Comparison of ENCODE assay signal across 10 cellular contexts in the genomic region with DNA sequence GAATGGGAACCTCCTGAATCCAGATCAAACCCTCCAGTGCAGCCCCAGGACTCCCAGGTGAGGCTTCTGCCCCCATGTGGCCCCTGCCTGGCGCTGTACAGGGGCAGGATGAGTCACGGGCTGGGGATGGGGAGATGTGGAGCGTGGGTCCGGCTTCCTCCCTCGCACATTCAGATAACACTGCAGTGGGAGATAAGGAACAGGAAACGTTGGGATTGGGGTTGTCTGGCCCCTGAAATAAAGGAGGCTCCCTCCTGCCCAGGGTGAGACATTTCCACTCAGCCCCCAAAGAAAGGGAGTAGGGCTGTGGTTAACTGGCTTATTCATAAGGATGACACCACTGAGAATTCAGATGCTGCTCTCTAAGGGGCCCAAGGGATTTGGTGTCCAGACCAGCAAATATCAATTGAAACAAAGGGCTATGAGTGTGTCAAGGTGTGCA. TPM values are rescaled to one million over a fixed set of nuclear protein-coding genes. Genes with fewer than 3 reads are reported as not detected.
DNase-seq lines count a peak whose midpoint lies in the region; ATAC-seq and TF ChIP-seq lines count a peak whose summit lies in the region.
"Had no signal": no experiment of that assay in that cellular context is flagged by ENCODE, and none has a peak within 500 bp of the region (broad histone marks: within the 10 kb centered on the region; RNA-seq: fewer than 3 reads in every experiment).

No MANE protein-coding gene starts in this region.

- H4K8ac ChIP-seq in neuronal stem cell (ENCODE audit: low read depth, low read length) = no peak overlapping the region

- peak overlapping the region in 4 of 5 experiments; percentile 22 to 87 (median 49) for H3K27ac Mint-ChIP-seq in brain
- no peak overlapping the region for H3K27ac Mint-ChIP-seq in activated naive CD4-positive, alpha-beta T cell treated with anti-CD3 and anti-CD28 coated beads, Interleukin-2, amount 10 ng/mL, durations not matched to agents 7 days and 5 days

- no peak overlapping the region for H3K14ac ChIP-seq in neuronal stem cell (ENCODE audit: low read length)

- H3K18ac ChIP-seq in neuronal stem cell (ENCODE audit: low read length) = no peak overlapping the region

- H3K4me1 ChIP-seq in neuronal stem cell (ENCODE audit: control insufficient read depth in 2 of 2, insufficient read depth in 1 of 2, low read depth in 1 of 2, low read length in 2 of 2) = peaks cover 7 to 8% of the 10 kb centered on the region in 2 donors
- H3K4me1 ChIP-seq: psoas muscle had no signal

- peak; percentile 72 for ATAC-seq in HG03432 (IDR thresholded peaks at IDR 0.05; ENCODE audit: unreplicated experiment)
- ATAC-seq in GM21825 (IDR thresholded peaks at IDR 0.05; ENCODE audit: unreplicated experiment) = no peak
- ATAC-seq: psoas muscle had no signal

- no peak overlapping the region for H3K23ac ChIP-seq in neuronal stem cell (ENCODE audit: low read depth, low read length, poor library complexity)

- no peak overlapping the region for H2BK15ac ChIP-seq in neuronal stem cell (ENCODE audit: low read length)

- H2AFZ ChIP-seq in neuronal stem cell (ENCODE audit: low read length) = no peak overlapping the region

- H2BK12ac ChIP-seq in neuronal stem cell (ENCODE audit: low read length) = no peak overlapping the region

- no peaks in the 10 kb centered on the region for H3K27me3 Mint-ChIP-seq in brain
- H3K27me3 Mint-ChIP-seq in activated naive CD4-positive, alpha-beta T cell treated with anti-CD3 and anti-CD28 coated beads, Interleukin-2, amount 10 ng/mL, durations not matched to agents 7 days and 5 days = peaks cover 21% of the 10 kb centered on the region

- no peaks in the 10 kb centered on the region for H3K9me3 Mint-ChIP-seq in brain
- H3K9me3 Mint-ChIP-seq in activated naive CD4-positive, alpha-beta T cell treated with anti-CD3 and anti-CD28 coated beads, Interleukin-2, amount 10 ng/mL, durations not matched to agents 7 days and 5 days = no peaks in the 10 kb centered on the region

- peaks cover 33 to 65% of the 10 kb centered on the region in 2 donors for H3K36me3 ChIP-seq in neuronal stem cell (replicated peaks in 1 of 2; ENCODE audit: control insufficient read depth in 2 of 2, insufficient read depth in 2 of 2, low read length in 2 of 2)

- CTCF ChIA-PET in activated naive CD4-positive, alpha-beta T cell treated with anti-CD3 and anti-CD28 coated beads, Interleukin-2, amount 10 ng/mL, durations not matched to agents 7 days and 5 days (lab: Charles Lee) = interaction anchor here (0.9 to 12.7 kb wide), 4 partner anchors 43 to 554 kb away, joined by 3 to 320 read pairs (median 20); no protein-coding TSS in a partner anchor

- no peak overlapping the region for H4K91ac ChIP-seq in neuronal stem cell (ENCODE audit: low read depth, low read length, poor library complexity)

- H3K79me1 ChIP-seq in neuronal stem cell (ENCODE audit: low read depth, low read length) = peaks cover 4% of the 10 kb centered on the region

- DNase-seq in GDM1 (lab: John Stamatoyannopoulos, UW) (peak; percentile 43), neuronal stem cell (ENCODE audit: low spot score) (no peak), DMS153 (lab: John Stamatoyannopoulos, UW) (no peak), NCI-H510A (lab: John Stamatoyannopoulos, UW) (no peak)
- no peak for DNase-seq in activated naive CD4-positive, alpha-beta T cell treated with anti-CD3 and anti-CD28 coated beads, Interleukin-2, amount 10 ng/mL, durations not matched to agents 7 days and 5 days
- DNase-seq: hippocampal formation, psoas muscle had no signal

- H3K9ac ChIP-seq in neuronal stem cell (ENCODE audit: low read depth, low read length, poor library complexity) = no peak overlapping the region

- H3K4me1 Mint-ChIP-seq in brain = peaks cover 49% of the 10 kb centered on the region
- no peaks in the 10 kb centered on the region for H3K4me1 Mint-ChIP-seq in activated naive CD4-positive, alpha-beta T cell treated with anti-CD3 and anti-CD28 coated beads, Interleukin-2, amount 10 ng/mL, durations not matched to agents 7 days and 5 days

- H3K4me2 ChIP-seq in neuronal stem cell (ENCODE audit: insufficient read depth, low read length, poor library complexity, severe bottlenecking) = no peak overlapping the region

- H3K27me3 ChIP-seq in neuronal stem cell (ENCODE audit: control insufficient read depth in 3 of 3, insufficient read depth in 3 of 3, low read depth in 1 of 3, low read length in 3 of 3) = no peaks in the 10 kb centered on the region

- no peaks in the 10 kb centered on the region for H3K9me3 ChIP-seq in neuronal stem cell (replicated peaks in 1 of 2; ENCODE audit: control insufficient read depth in 2 of 2, insufficient read depth in 1 of 2, low read depth in 1 of 2, low read length in 2 of 2)
- H3K9me3 ChIP-seq: psoas muscle had no signal

- TF ChIP-seq CTCF in brain (conservative IDR thresholded peaks at IDR 0.05) = no peak

- no peak overlapping the region for H2AK5ac ChIP-seq in neuronal stem cell (ENCODE audit: low read depth, low read length)

- H3K4me3 Mint-ChIP-seq in brain = no peak overlapping the region
- H3K4me3 Mint-ChIP-seq in activated naive CD4-positive, alpha-beta T cell treated with anti-CD3 and anti-CD28 coated beads, Interleukin-2, amount 10 ng/mL, durations not matched to agents 7 days and 5 days = no peak overlapping the region

- peaks cover 34% of the 10 kb centered on the region for H3K36me3 Mint-ChIP-seq in brain
- no peaks in the 10 kb centered on the region for H3K36me3 Mint-ChIP-seq in activated naive CD4-positive, alpha-beta T cell treated with anti-CD3 and anti-CD28 coated beads, Interleukin-2, amount 10 ng/mL, durations not matched to agents 7 days and 5 days

- H3K4ac ChIP-seq in neuronal stem cell (ENCODE audit: low read length) = no peak overlapping the region

- no peak overlapping the region for H2BK120ac ChIP-seq in neuronal stem cell (ENCODE audit: low read depth, low read length)

- H3K4me3 ChIP-seq in neuronal stem cell (ENCODE audit: low read length in 2 of 2) = no peak overlapping the region
- H3K4me3 ChIP-seq: psoas muscle had no signal

- WGBS in neuronal stem cell (ENCODE audit: extremely low coverage in 2 of 2, insufficient read length in 2 of 2, insufficient replicate concordance in 1 of 2), 2 donors = no CpG with 5 or more reads among the region's 6 CpGs

- H3K27ac ChIP-seq in neuronal stem cell (replicated peaks; ENCODE audit: low read length) = no peak overlapping the region
- H3K27ac ChIP-seq: psoas muscle had no signal

- peak overlapping the region; percentile 25 for H2BK5ac ChIP-seq in neuronal stem cell (ENCODE audit: low read length)

RNA-seq across cellular contexts. Expression of gene IGFBP5, which starts 30.7 kb away (rescaled TPM):
- polyA plus RNA-seq in brain (ENCODE audit: insufficient read depth, low read depth, low replicate concordance) = 769 TPM
- 280 TPM for polyA plus RNA-seq in neuronal stem cell (2013, experiment 1 of 2)
- 290 TPM for polyA plus RNA-seq in neuronal stem cell (2013, experiment 2 of 2)

RNA-seq across cellular contexts. Expression of gene IGFBP2, which starts 31.4 kb away (rescaled TPM):
- 233 TPM for polyA plus RNA-seq in brain (ENCODE audit: insufficient read depth, low read depth, low replicate concordance)
- polyA plus RNA-seq in neuronal stem cell (2013, experiment 1 of 2) = 479 TPM
- polyA plus RNA-seq in neuronal stem cell (2013, experiment 2 of 2) = 466 TPM
